ENCODE assay signal across 31 cellular contexts in the genomic region with DNA sequence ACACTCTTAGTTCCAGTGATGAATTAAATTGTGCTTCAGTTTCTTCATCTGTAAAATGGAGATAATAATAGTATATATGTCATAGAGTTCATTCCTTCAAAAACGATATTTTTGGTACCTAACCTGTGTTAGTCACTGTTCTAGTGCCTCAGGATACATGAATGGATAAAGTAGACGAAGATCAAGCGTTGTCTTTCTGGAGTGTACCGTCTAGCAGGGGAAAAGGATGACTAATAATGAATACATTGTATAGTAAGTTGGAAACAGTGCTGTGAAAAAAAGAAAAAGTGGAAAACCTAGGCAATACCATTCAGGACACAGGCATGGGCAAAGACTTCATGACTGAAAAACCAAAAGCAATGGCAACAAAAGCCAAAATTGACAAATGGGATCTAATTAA. TPM values are rescaled to one million over a fixed set of nuclear protein-coding genes. Genes with fewer than 3 reads are reported as not detected.
DNase-seq lines count a peak whose midpoint lies in the region; TF ChIP-seq lines count a peak whose summit lies in the region.
"Had no signal": no experiment of that assay in that cellular context is flagged by ENCODE, and none has a peak within 500 bp of the region (broad histone marks: within the 10 kb centered on the region; RNA-seq: fewer than 3 reads in every experiment).

No MANE protein-coding gene starts in this region.

- peaks cover 12% of the 10 kb centered on the region; the same call in 1 of the 2 replicates for H3K36me3 ChIP-seq in GM23248 (ENCODE audit: low read depth)
- H3K36me3 ChIP-seq in mammary epithelial cell (ENCODE audit: insufficient read depth, low read length) = no peaks in the 10 kb centered on the region
- peaks cover 2% of the 10 kb centered on the region for H3K36me3 ChIP-seq in kidney epithelial cell (ENCODE audit: control insufficient read depth, insufficient read depth, low read length)
- H3K36me3 ChIP-seq: cardiac muscle cell, vagina had no signal

- CTCF ChIA-PET in mammary epithelial cell (lab: Charles Lee; ENCODE audit: low non-redundant PET) = no interaction called here

- peak; percentile 17 for DNase-seq in GM23248
- peak; percentile 41 for DNase-seq in NCI-H226
- DNase-seq in mammary epithelial cell = peak; percentile 95
- DNase-seq in kidney epithelial cell (ENCODE audit: low read depth) = peak; percentile 10
- DNase-seq in activated T-cell treated with anti-CD3 and anti-CD28 coated beads, Interleukin-2, amount 50 U/mL, for 1 hour = no peak
- DNase-seq in AG20443 (ENCODE audit: low spot score) = no peak
- no peak for DNase-seq in mucosa of gallbladder (ENCODE audit: low spot score)
- DNase-seq: activated CD8-positive, alpha-beta memory T cell treated with anti-CD3 and anti-CD28 coated beads, Interleukin-2, amount 50 U/mL, for 48 hours; activated CD8-positive, alpha-beta T cell treated with anti-CD3 and anti-CD28 coated beads for 36 hours; anterior cingulate cortex; DMS153; effector CD4-positive, alpha-beta T cell; erythroblast; heart left ventricle; lower lobe of right lung; MG63; natural killer cell; NCI-H1105 treated with DMSO at 0.1 percent for 48 hours; NCI-H2029 treated with DMSO at 0.1 percent for 48 hours; sigmoid colon; stimulated activated CD4-positive, alpha-beta T cell treated with anti-CD3 and anti-CD28 coated beads, Interleukin-12 subunit alpha, Interleukin-12 subunit beta, amount 100 ng/mL, for 4 hours; stimulated activated CD4-positive, alpha-beta T cell treated with anti-CD3 and anti-CD28 coated beads, Interleukin-2, amount 100 ng/mL, for 48 hours; tibial artery had no signal

- intact Hi-C loops in mammary epithelial cell (cut with micrococcal nuclease) = no loop called here

- H2AFZ ChIP-seq in GM23248 (no peak overlapping the region), mammary epithelial cell (ENCODE audit: low read depth, low read length) (no peak overlapping the region)

- H3K4me2 ChIP-seq in GM23248 (ENCODE audit: unreplicated experiment) = no peak overlapping the region
- no peak overlapping the region for H3K4me2 ChIP-seq in mammary epithelial cell (ENCODE audit: insufficient read depth, low read depth, low read length)
- H3K4me2 ChIP-seq: BLaER1 treated with 17β-estradiol and CSF1 and Interleukin-3, amounts not matched to agents 10 nM and 100 nM had no signal

- H3K27ac ChIP-seq in GM23248 = no peak overlapping the region
- no peak overlapping the region for H3K27ac ChIP-seq in mammary epithelial cell (ENCODE audit: insufficient read depth, low read depth, low read length)
- H3K27ac ChIP-seq: BLaER1 treated with 17β-estradiol and CSF1 and Interleukin-3, amounts not matched to agents 10 nM and 100 nM; cardiac muscle cell; heart left ventricle; lower lobe of right lung; sigmoid colon; tibial artery; vagina had no signal

- TF ChIP-seq CTCF in mammary epithelial cell (conservative IDR thresholded peaks at IDR 0.05 in 1 of 2, IDR thresholded peaks at IDR 0.05 in 1 of 2; ENCODE audit: extremely low read depth in 1 of 2, insufficient read depth in 1 of 2, low read depth in 1 of 2, low read length in 2 of 2) (no peak), kidney epithelial cell (IDR thresholded peaks at IDR 0.05; ENCODE audit: insufficient read depth, low read length, poor library complexity, severe bottlenecking) (no peak)

- H3K27me3 ChIP-seq in GM23248 (replicated peaks; ENCODE audit: insufficient read depth) (no peaks in the 10 kb centered on the region), mammary epithelial cell (ENCODE audit: insufficient read depth, low read length) (no peaks in the 10 kb centered on the region), kidney epithelial cell (ENCODE audit: control insufficient read depth, insufficient read depth, low read length) (no peaks in the 10 kb centered on the region)
- H3K27me3 ChIP-seq: BLaER1 treated with 17β-estradiol and CSF1 and Interleukin-3, amounts not matched to agents 10 nM and 100 nM; MG63; vagina had no signal

- H3K4me3 ChIP-seq in GM23248 (no peak overlapping the region), mammary epithelial cell (replicated peaks in 1 of 3; ENCODE audit: insufficient read depth in 1 of 3, low read depth in 2 of 3, low read length in 3 of 3) (no peak overlapping the region), kidney epithelial cell (ENCODE audit: low read depth, low read length) (no peak overlapping the region)
- H3K4me3 ChIP-seq: BLaER1 treated with 17β-estradiol and CSF1 and Interleukin-3, amounts not matched to agents 10 nM and 100 nM; cardiac muscle cell; heart left ventricle; K562; lower lobe of right lung; MG63; sigmoid colon; tibial artery; vagina had no signal

- peaks cover 26% of the 10 kb centered on the region for H3F3A ChIP-seq in GM23248 (ENCODE audit: insufficient read depth)

- no TSS peak for BruUV-seq in mammary epithelial cell (replicated peaks; lab: Mats Ljungman, UMichigan)

- dilution Hi-C loops in mammary epithelial cell (cut with HindIII; ENCODE audit: low sequenced_read_pairs) = no loop called here

- H4K20me1 ChIP-seq in GM23248 (ENCODE audit: insufficient read depth) (no peaks in the 10 kb centered on the region), mammary epithelial cell (ENCODE audit: insufficient read depth, low read length) (no peaks in the 10 kb centered on the region)
- H4K20me1 ChIP-seq: BLaER1 treated with 17β-estradiol and CSF1 and Interleukin-3, amounts not matched to agents 10 nM and 100 nM had no signal

- peaks cover 19% of the 10 kb centered on the region for H3K4me1 ChIP-seq in GM23248 (ENCODE audit: insufficient read depth)
- peaks cover 10% of the 10 kb centered on the region for H3K4me1 ChIP-seq in mammary epithelial cell (ENCODE audit: insufficient read depth, low read length)

- in situ Hi-C loops in GM23248 (cut with MboI) (loop anchor here (10.0 kb wide), 1 partner anchor 91 kb away; no protein-coding TSS in a partner anchor), mammary epithelial cell (cut with MboI; ENCODE audit: low sequenced_read_pairs in 2 of 2) (no loop called here)

- H3K9me3 ChIP-seq in GM23248 (ENCODE audit: low read depth) (no peaks in the 10 kb centered on the region), mammary epithelial cell (replicated peaks; ENCODE audit: insufficient read depth, low read length) (no peaks in the 10 kb centered on the region)
- H3K9me3 ChIP-seq: heart left ventricle, lower lobe of right lung, MG63, tibial artery, vagina had no signal

- no peaks in the 10 kb centered on the region for H3K9me2 ChIP-seq in GM23248 (ENCODE audit: insufficient read depth)

- H3K79me2 ChIP-seq in GM23248 (ENCODE audit: insufficient read depth) (peaks cover 11% of the 10 kb centered on the region), mammary epithelial cell (ENCODE audit: insufficient read depth, low read length) (peaks cover 14% of the 10 kb centered on the region)

- H3K9ac ChIP-seq in GM23248 (no peak overlapping the region), mammary epithelial cell (ENCODE audit: insufficient read depth, low read length) (no peak overlapping the region)
- H3K9ac ChIP-seq: BLaER1 treated with 17β-estradiol and CSF1 and Interleukin-3, amounts not matched to agents 10 nM and 100 nM had no signal

- WGBS in GM23248 (ENCODE audit: low coverage in 1 of 2, low lambda C conversion rate in 2 of 2, missing lambda C conversion rate in 2 of 2), 2 experiments = 56% methylated on average over 4 of the region's 4 CpGs
- 0% methylated on average over 4 of the region's 4 CpGs for WGBS in mammary epithelial cell (ENCODE audit: low coverage, missing lambda C conversion rate)

RNA-seq across cellular contexts. Expression of a gene that starts 8.6 kb away (rescaled TPM):
- 21.8 and 23.3 TPM in 2 replicates for total RNA-seq in GM23248 (2014; rRNA removed; shearing (Covaris generic))
- polyA plus RNA-seq in GM23248 (2016; fragmentation: Nextera tagmentation; extraction: Ambion mirVana) (141 and 145 TPM in 2 replicates), mammary epithelial cell (13.9 TPM)
- total RNA-seq in mammary epithelial cell (10 to 100 TPM in 1 of 2 donors, 1 to 10 TPM in 1; 2.8 to 56.8 TPM), kidney epithelial cell (24.5 and 29.9 TPM in 2 replicates), mucosa of gallbladder (30.1 TPM)
- polyA minus RNA-seq in mammary epithelial cell = 13.4 TPM

RNA-seq across cellular contexts. Expression of a gene that starts 14.0 kb away (rescaled TPM):
- not detected in 2 replicates for total RNA-seq in GM23248 (2014; rRNA removed; shearing (Covaris generic))
- polyA plus RNA-seq in GM23248 (2016; fragmentation: Nextera tagmentation; extraction: Ambion mirVana) (not detected in 2 replicates), mammary epithelial cell (not detected)
- total RNA-seq in mammary epithelial cell (not detected), kidney epithelial cell (not detected in 2 replicates), mucosa of gallbladder (not detected)
- not detected for polyA minus RNA-seq in mammary epithelial cell
- total RNA-seq: activated CD8-positive, alpha-beta T cell treated with anti-CD3 and anti-CD28 coated beads for 36 hours; activated naive CD4-positive, alpha-beta T cell treated with anti-CD3 and anti-CD28 coated beads, Interleukin-2, amount 50 U/mL, for 72 hours; cardiac muscle cell; heart left ventricle; K562; lower lobe of right lung; mononuclear cell; natural killer cell; omental fat pad; pulmonary artery endothelial cell; sigmoid colon; vagina had no signal
- polyA plus RNA-seq: cardiac muscle cell, heart left ventricle, K562, sigmoid colon had no signal

RNA-seq across cellular contexts. Expression of a gene that starts 31.5 kb away (rescaled TPM):
- total RNA-seq in GM23248 (2014; rRNA removed; shearing (Covaris generic)) = not detected in 2 replicates
- polyA plus RNA-seq in GM23248 (2016; fragmentation: Nextera tagmentation; extraction: Ambion mirVana) (not detected in 2 replicates), mammary epithelial cell (0.03 TPM)
- total RNA-seq in mammary epithelial cell (not detected), kidney epithelial cell (not detected in 2 replicates), mucosa of gallbladder (not detected)
- not detected for polyA minus RNA-seq in mammary epithelial cell
- total RNA-seq: activated CD8-positive, alpha-beta T cell treated with anti-CD3 and anti-CD28 coated beads for 36 hours; activated naive CD4-positive, alpha-beta T cell treated with anti-CD3 and anti-CD28 coated beads, Interleukin-2, amount 50 U/mL, for 72 hours; cardiac muscle cell; heart left ventricle; K562; lower lobe of right lung; mononuclear cell; natural killer cell; omental fat pad; pulmonary artery endothelial cell; vagina had no signal
- polyA plus RNA-seq: cardiac muscle cell, heart left ventricle had no signal

RNA-seq across cellular contexts. Expression of a gene that starts 41.8 kb away (rescaled TPM):
- total RNA-seq in GM23248 (2014; rRNA removed; shearing (Covaris generic)) = not detected in 2 replicates
- not detected in 2 replicates for polyA plus RNA-seq in GM23248 (2016; fragmentation: Nextera tagmentation; extraction: Ambion mirVana)
- total RNA-seq in mammary epithelial cell = not detected
- polyA plus RNA-seq in mammary epithelial cell = not detected
- polyA minus RNA-seq in mammary epithelial cell = not detected
- total RNA-seq in kidney epithelial cell = not detected in 2 replicates
- not detected for total RNA-seq in mucosa of gallbladder
- total RNA-seq: activated CD8-positive, alpha-beta T cell treated with anti-CD3 and anti-CD28 coated beads for 36 hours; activated naive CD4-positive, alpha-beta T cell treated with anti-CD3 and anti-CD28 coated beads, Interleukin-2, amount 50 U/mL, for 72 hours; cardiac muscle cell; heart left ventricle; K562; lower lobe of right lung; mononuclear cell; natural killer cell; omental fat pad; pulmonary artery endothelial cell; sigmoid colon; vagina had no signal
- polyA plus RNA-seq: cardiac muscle cell, heart left ventricle, K562, sigmoid colon had no signal

RNA-seq across cellular contexts. Expression of a gene that starts 53.2 kb away (rescaled TPM):
- not detected in 2 replicates for total RNA-seq in GM23248 (2014; rRNA removed; shearing (Covaris generic))
- polyA plus RNA-seq in GM23248 (2016; fragmentation: Nextera tagmentation; extraction: Ambion mirVana) (not detected in 2 replicates), mammary epithelial cell (not detected)
- total RNA-seq in mammary epithelial cell (not detected), kidney epithelial cell (not detected in 2 replicates), mucosa of gallbladder (not detected)
- not detected for polyA minus RNA-seq in mammary epithelial cell
- total RNA-seq: activated CD8-positive, alpha-beta T cell treated with anti-CD3 and anti-CD28 coated beads for 36 hours; activated naive CD4-positive, alpha-beta T cell treated with anti-CD3 and anti-CD28 coated beads, Interleukin-2, amount 50 U/mL, for 72 hours; cardiac muscle cell; heart left ventricle; lower lobe of right lung; mononuclear cell; natural killer cell; omental fat pad; pulmonary artery endothelial cell; sigmoid colon; vagina had no signal
- polyA plus RNA-seq: cardiac muscle cell, heart left ventricle had no signal

Comparison
In these comparisons a context has a peak if more than half of its experiments do, and no peak if none do; other contexts are left out.
1. DNase-seq: peak in GM23248 (single experiment), NCI-H226 (single experiment), mammary epithelial cell (single experiment) and kidney epithelial cell (single experiment); none in activated T-cell treated with anti-CD3 and anti-CD28 coated beads, Interleukin-2, amount 50 U/mL, for 1 hour (single experiment), AG20443 (single experiment) and mucosa of gallbladder (single experiment).